8 cellular contexts compared by ENCODE assay signal in the genomic region with DNA sequence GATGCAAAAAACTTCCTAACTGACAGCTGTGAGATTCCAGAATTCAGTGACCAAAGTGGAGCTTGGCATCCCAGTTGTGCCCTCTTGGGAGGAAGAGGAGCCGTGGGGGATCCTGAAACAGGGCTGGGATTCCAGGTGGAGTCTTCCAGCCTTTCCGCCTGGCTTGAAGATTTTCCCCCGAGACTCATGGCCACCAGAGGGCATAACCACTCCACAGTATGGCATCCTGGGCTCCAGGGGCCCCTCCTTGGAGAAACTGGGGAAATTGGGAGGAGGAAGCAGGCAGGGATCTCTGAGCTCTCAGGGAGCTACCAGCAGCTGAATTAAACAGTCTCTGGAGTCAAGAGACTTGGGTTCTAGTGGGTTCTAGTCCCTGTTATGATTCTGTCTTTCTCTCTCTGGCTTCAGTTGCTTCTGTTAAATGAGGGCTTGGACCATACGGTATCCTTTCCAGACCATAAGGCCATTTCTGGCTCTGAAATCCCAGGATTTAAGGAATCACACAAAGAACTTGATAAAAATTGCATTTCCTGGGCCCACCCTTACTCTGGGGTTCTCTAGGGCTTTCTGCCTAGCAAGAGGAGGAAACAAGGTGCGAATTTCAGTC. TPM values are rescaled to one million over a fixed set of nuclear protein-coding genes. Genes with fewer than 3 reads are reported as not detected.
DNase-seq lines count a peak whose midpoint lies in the region; ATAC-seq and TF ChIP-seq lines count a peak whose summit lies in the region.

No MANE protein-coding gene starts in this region.

- H4K20me1 ChIP-seq in KMS-11 (ENCODE audit: insufficient read depth), result no peaks in the 10 kb centered on the region

- H3K27ac ChIP-seq in KMS-11, result no peak overlapping the region
- H3K27ac ChIP-seq in heart right ventricle, result peak overlapping the region in 2 of 10 donors; percentile 25 to 41
- H3K27ac ChIP-seq in gastrocnemius medialis, result no peak overlapping the region

- intact Hi-C loops in heart right ventricle (cut with DNase I), result loop anchor here in 8 of 10 donors (1.0 to 5.0 kb wide), 8 partner anchors 16 to 118 kb away; no protein-coding TSS in a partner anchor
- intact Hi-C loops in gastrocnemius medialis (cut with DNase I; ENCODE audit: low total_unique reads), result loop anchor here (5.0 kb wide), 1 partner anchor 118 kb away; no protein-coding TSS in a partner anchor

- no peak overlapping the region for H3K4me2 ChIP-seq in KMS-11

- peak; percentile 56 for DNase-seq in DMS153 (lab: John Stamatoyannopoulos, UW)
- peak; percentile 27 for DNase-seq in SW480 (ENCODE audit: low spot score)
- DNase-seq in heart right ventricle, result peak; percentile 40 to 63
- peak in 1 of 2 donors; percentile 39 for DNase-seq in gastrocnemius medialis
- DNase-seq in NCI-H1048 (lab: John Stamatoyannopoulos, UW), result no peak

- H3K9me3 ChIP-seq in heart right ventricle (no peaks in the 10 kb centered on the region), gastrocnemius medialis (no peaks in the 10 kb centered on the region)

- H3K27me3 ChIP-seq in KMS-11 (ENCODE audit: insufficient read depth, low read depth) (peaks cover 36% of the 10 kb centered on the region), heart right ventricle (peaks cover 0 to 30% (median 11%) of the 10 kb centered on the region in 7 donors), gastrocnemius medialis (peaks cover 2 to 19% (median 19%) of the 10 kb centered on the region in 3 donors)

- no peak for TF ChIP-seq POLR2A in gastrocnemius medialis (IDR thresholded peaks at IDR 0.05)

- TF ChIP-seq CTCF in KMS-11 (conservative IDR thresholded peaks at IDR 0.05; ENCODE audit: low read depth, low read length), result peak; percentile 62
- TF ChIP-seq CTCF in heart right ventricle (IDR thresholded peaks at IDR 0.05), result peak; percentile 58 to 78 (median 73)
- peak; percentile 47 to 77 (median 72) for TF ChIP-seq CTCF in gastrocnemius medialis (IDR thresholded peaks at IDR 0.05 in 4 of 5, conservative IDR thresholded peaks at IDR 0.05 in 1 of 5)

- H3K9ac ChIP-seq in KMS-11, result no peak overlapping the region

- in situ Hi-C loops in gastrocnemius medialis (cut with MboI; ENCODE audit: low sequenced_read_pairs in 4 of 4), result no loop called here

- H2AFZ ChIP-seq in KMS-11 (ENCODE audit: low read depth), result no peak overlapping the region

- H3K36me3 ChIP-seq in KMS-11 (ENCODE audit: insufficient read depth), result no peaks in the 10 kb centered on the region
- peaks cover 0 to 8% (median 0%) of the 10 kb centered on the region in 9 donors for H3K36me3 ChIP-seq in heart right ventricle
- H3K36me3 ChIP-seq in gastrocnemius medialis, result no peaks in the 10 kb centered on the region

- no peaks in the 10 kb centered on the region for H3K79me2 ChIP-seq in KMS-11 (ENCODE audit: insufficient read depth, low read depth)

- WGBS in heart right ventricle, 2 donors, result 55 to 66% methylated on average over 5 of the region's 5 CpGs

- no peak overlapping the region for H3K4me3 ChIP-seq in KMS-11 (IDR thresholded peaks at IDR 0.05; ENCODE audit: insufficient read depth, low read depth, low read length)
- no peak overlapping the region for H3K4me3 ChIP-seq in heart right ventricle
- no peak overlapping the region for H3K4me3 ChIP-seq in gastrocnemius medialis

- peak in 5 of 8 donors; percentile 12 to 33 (median 25) for ATAC-seq in heart right ventricle
- peak in 1 of 2 donors; percentile 40 for ATAC-seq in gastrocnemius medialis
- no peak for ATAC-seq in HG03196 (IDR thresholded peaks at IDR 0.05; ENCODE audit: unreplicated experiment)
- no peak for ATAC-seq in GM21529 (IDR thresholded peaks at IDR 0.05; ENCODE audit: unreplicated experiment)

- H3K4me1 ChIP-seq in KMS-11 (ENCODE audit: low read depth, poor library complexity, severe bottlenecking), result no peaks in the 10 kb centered on the region
- H3K4me1 ChIP-seq in heart right ventricle, result peaks cover 4 to 46% (median 25%) of the 10 kb centered on the region in 9 donors
- peaks cover 0 to 4% of the 10 kb centered on the region in 2 donors for H3K4me1 ChIP-seq in gastrocnemius medialis

RNA-seq across cellular contexts. Expression of gene TAMALIN, which starts 2.6 kb away (rescaled TPM):
- total RNA-seq in heart right ventricle, result 10 to 100 TPM; 16.6 to 47.0 (median 23.9) TPM
- polyA plus RNA-seq in heart right ventricle, result 10 to 100 TPM; 27.2 to 58.8 TPM
- 10 to 100 TPM in 2 of 4 donors, 1 to 10 TPM in 2; 9.3 to 14.9 (median 11.8) TPM for total RNA-seq in gastrocnemius medialis

RNA-seq across cellular contexts. Expression of gene NR4A1, which starts 47.1 kb away (rescaled TPM):
- total RNA-seq in heart right ventricle, result 100 to 1,000 TPM in 6 of 10 donors, 10 to 100 TPM in 4; 34.6 to 588 (median 105) TPM
- 10 to 100 TPM; 53.2 to 83.0 TPM for polyA plus RNA-seq in heart right ventricle
- total RNA-seq in gastrocnemius medialis, result 100 to 1,000 TPM in 2 of 4 donors, 10 to 100 TPM in 2; 36.3 to 248 (median 90.1) TPM

RNA-seq across cellular contexts. Expression of gene ACVR1B, which starts 52.6 kb away (rescaled TPM):
- total RNA-seq in heart right ventricle (10 to 100 TPM in 5 of 10 donors, 1 to 10 TPM in 5; 8.4 to 15.5 (median 10.4) TPM), gastrocnemius medialis (10 to 100 TPM in 3 of 4 donors, 1 to 10 TPM in 1; 8.7 to 15.9 (median 10.1) TPM)
- 1 to 10 TPM; 5.8 to 8.0 TPM for polyA plus RNA-seq in heart right ventricle

Comparison
In these comparisons a context has a peak if more than half of its experiments do, and no peak if none do; other contexts are left out.
1. ATAC-seq: peak in heart right ventricle (5 of 8); none in HG03196 (single experiment) and GM21529 (single experiment).
2. Peak in every context shown above with its lines, with median percentiles within 50 percentile points of each other: CTCF ChIP-seq.